In the genomic region with DNA sequence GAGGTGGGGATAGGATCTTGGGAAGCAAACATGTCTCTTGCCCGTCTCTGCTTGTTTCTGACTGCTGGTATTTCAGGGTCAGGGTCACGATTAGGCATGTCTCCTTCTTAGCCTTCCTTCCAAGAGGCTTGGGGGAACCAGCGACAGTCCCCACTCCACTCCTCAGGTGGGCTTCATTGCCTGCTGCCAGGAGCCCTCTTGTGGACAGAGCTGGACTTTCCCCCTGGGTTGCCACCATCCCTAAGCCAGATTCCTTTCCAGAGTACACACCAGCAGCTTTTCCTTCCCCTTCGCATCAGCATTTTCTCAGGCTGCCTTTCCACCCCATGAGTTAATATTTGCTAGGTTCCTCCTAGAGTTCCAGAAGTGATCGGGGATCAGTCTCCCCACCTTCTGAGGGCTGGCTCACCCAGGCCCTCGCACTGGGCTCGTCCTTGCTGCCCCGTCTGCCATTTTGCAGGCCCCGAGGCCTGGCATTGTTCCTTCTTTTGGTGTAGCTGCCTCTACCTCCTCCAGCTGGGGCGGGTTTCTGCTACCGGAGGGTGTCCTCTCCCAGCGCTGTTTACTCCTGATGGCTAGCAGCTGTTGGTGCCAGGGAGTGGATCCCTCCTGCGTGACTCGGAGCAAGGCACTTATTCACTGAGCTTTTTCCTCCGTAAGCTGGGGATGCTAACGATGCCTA, we compare ENCODE assay signal across 1 cellular context.
TF ChIP-seq lines count a peak whose summit lies in the region.

No MANE protein-coding gene starts in this region.

TF ChIP-seq in HEK293, 187 proteins besides CTCF, POLR2A, EP300 and RAD21 (continued from another document):
- TF ChIP-seq, protein P1, sequence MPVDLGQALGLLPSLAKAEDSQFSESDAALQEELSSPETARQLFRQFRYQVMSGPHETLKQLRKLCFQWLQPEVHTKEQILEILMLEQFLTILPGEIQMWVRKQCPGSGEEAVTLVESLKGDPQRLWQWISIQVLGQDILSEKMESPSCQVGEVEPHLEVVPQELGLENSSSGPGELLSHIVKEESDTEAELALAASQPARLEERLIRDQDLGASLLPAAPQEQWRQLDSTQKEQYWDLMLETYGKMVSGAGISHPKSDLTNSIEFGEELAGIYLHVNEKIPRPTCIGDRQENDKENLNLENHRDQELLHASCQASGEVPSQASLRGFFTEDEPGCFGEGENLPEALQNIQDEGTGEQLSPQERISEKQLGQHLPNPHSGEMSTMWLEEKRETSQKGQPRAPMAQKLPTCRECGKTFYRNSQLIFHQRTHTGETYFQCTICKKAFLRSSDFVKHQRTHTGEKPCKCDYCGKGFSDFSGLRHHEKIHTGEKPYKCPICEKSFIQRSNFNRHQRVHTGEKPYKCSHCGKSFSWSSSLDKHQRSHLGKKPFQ (tag by site-specific recombination; IDR thresholded peaks at IDR 0.05): no peak
- peak; percentile 99 for TF ChIP-seq ZNF561 (tag by site-specific recombination; IDR thresholded peaks at IDR 0.05; ENCODE audit: borderline replicate concordance)
- TF ChIP-seq ZNF2 (tag by site-specific recombination; IDR thresholded peaks at IDR 0.05): peak; percentile 63; the same call in 1 of the 2 replicates
- TF ChIP-seq, protein P2, sequence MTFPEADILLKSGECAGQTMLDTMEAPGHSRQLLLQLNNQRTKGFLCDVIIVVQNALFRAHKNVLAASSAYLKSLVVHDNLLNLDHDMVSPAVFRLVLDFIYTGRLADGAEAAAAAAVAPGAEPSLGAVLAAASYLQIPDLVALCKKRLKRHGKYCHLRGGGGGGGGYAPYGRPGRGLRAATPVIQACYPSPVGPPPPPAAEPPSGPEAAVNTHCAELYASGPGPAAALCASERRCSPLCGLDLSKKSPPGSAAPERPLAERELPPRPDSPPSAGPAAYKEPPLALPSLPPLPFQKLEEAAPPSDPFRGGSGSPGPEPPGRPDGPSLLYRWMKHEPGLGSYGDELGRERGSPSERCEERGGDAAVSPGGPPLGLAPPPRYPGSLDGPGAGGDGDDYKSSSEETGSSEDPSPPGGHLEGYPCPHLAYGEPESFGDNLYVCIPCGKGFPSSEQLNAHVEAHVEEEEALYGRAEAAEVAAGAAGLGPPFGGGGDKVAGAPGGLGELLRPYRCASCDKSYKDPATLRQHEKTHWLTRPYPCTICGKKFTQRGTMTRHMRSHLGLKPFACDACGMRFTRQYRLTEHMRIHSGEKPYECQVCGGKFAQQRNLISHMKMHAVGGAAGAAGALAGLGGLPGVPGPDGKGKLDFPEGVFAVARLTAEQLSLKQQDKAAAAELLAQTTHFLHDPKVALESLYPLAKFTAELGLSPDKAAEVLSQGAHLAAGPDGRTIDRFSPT (tag by site-specific recombination; IDR thresholded peaks at IDR 0.05): no peak
- no peak for TF ChIP-seq ZNF114 (tag by site-specific recombination; IDR thresholded peaks at IDR 0.05)
- TF ChIP-seq, protein P3, sequence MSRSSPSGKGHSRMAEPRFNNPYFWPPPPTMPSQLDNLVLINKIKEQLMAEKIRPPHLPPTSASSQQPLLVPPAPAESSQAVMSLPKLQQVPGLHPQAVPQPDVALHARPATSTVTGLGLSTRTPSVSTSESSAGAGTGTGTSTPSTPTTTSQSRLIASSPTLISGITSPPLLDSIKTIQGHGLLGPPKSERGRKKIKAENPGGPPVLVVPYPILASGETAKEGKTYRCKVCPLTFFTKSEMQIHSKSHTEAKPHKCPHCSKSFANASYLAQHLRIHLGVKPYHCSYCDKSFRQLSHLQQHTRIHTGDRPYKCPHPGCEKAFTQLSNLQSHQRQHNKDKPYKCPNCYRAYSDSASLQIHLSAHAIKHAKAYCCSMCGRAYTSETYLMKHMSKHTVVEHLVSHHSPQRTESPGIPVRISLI (tag by site-specific recombination; IDR thresholded peaks at IDR 0.05): no peak
- TF ChIP-seq OVOL3 (tag by site-specific recombination; IDR thresholded peaks at IDR 0.05): no peak
- TF ChIP-seq WT1 (tag by site-specific recombination; IDR thresholded peaks at IDR 0.05): no peak
- TF ChIP-seq ZNF660 (tag by site-specific recombination; IDR thresholded peaks at IDR 0.05): 0 out of 2 replicates have a peak, but pooled peaks have one; percentile 20
- no peak for TF ChIP-seq TCF7L2 (IDR thresholded peaks at IDR 0.05; ENCODE audit: borderline replicate concordance, low read depth, low read length)
- no peak for TF ChIP-seq ZNF311 (tag by site-specific recombination; IDR thresholded peaks at IDR 0.05; ENCODE audit: borderline replicate concordance)
- no peak for TF ChIP-seq SP3 (tag by site-specific recombination; IDR thresholded peaks at IDR 0.05)
- no peak for TF ChIP-seq ZNF555 (tag by site-specific recombination; conservative IDR thresholded peaks at IDR 0.05)
- TF ChIP-seq ZNF391 (tag by site-specific recombination; IDR thresholded peaks at IDR 0.05; ENCODE audit: borderline replicate concordance, low read depth): peak; percentile 54; the same call in 1 of the 2 replicates
- TF ChIP-seq ZNF174 (tag by site-specific recombination; IDR thresholded peaks at IDR 0.05): no peak
- no peak for TF ChIP-seq ZNF843 (tag by site-specific recombination; IDR thresholded peaks at IDR 0.05)
- TF ChIP-seq ZNF146 (tag by site-specific recombination; IDR thresholded peaks at IDR 0.05): peak; percentile 12; the same call in 1 of the 2 replicates
- TF ChIP-seq, protein P4, sequence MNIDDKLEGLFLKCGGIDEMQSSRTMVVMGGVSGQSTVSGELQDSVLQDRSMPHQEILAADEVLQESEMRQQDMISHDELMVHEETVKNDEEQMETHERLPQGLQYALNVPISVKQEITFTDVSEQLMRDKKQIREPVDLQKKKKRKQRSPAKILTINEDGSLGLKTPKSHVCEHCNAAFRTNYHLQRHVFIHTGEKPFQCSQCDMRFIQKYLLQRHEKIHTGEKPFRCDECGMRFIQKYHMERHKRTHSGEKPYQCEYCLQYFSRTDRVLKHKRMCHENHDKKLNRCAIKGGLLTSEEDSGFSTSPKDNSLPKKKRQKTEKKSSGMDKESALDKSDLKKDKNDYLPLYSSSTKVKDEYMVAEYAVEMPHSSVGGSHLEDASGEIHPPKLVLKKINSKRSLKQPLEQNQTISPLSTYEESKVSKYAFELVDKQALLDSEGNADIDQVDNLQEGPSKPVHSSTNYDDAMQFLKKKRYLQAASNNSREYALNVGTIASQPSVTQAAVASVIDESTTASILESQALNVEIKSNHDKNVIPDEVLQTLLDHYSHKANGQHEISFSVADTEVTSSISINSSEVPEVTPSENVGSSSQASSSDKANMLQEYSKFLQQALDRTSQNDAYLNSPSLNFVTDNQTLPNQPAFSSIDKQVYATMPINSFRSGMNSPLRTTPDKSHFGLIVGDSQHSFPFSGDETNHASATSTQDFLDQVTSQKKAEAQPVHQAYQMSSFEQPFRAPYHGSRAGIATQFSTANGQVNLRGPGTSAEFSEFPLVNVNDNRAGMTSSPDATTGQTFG (tag by site-specific recombination; IDR thresholded peaks at IDR 0.05; ENCODE audit: borderline replicate concordance): no peak
- TF ChIP-seq, protein P5, sequence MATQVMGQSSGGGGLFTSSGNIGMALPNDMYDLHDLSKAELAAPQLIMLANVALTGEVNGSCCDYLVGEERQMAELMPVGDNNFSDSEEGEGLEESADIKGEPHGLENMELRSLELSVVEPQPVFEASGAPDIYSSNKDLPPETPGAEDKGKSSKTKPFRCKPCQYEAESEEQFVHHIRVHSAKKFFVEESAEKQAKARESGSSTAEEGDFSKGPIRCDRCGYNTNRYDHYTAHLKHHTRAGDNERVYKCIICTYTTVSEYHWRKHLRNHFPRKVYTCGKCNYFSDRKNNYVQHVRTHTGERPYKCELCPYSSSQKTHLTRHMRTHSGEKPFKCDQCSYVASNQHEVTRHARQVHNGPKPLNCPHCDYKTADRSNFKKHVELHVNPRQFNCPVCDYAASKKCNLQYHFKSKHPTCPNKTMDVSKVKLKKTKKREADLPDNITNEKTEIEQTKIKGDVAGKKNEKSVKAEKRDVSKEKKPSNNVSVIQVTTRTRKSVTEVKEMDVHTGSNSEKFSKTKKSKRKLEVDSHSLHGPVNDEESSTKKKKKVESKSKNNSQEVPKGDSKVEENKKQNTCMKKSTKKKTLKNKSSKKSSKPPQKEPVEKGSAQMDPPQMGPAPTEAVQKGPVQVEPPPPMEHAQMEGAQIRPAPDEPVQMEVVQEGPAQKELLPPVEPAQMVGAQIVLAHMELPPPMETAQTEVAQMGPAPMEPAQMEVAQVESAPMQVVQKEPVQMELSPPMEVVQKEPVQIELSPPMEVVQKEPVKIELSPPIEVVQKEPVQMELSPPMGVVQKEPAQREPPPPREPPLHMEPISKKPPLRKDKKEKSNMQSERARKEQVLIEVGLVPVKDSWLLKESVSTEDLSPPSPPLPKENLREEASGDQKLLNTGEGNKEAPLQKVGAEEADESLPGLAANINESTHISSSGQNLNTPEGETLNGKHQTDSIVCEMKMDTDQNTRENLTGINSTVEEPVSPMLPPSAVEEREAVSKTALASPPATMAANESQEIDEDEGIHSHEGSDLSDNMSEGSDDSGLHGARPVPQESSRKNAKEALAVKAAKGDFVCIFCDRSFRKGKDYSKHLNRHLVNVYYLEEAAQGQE (tag by site-specific recombination; IDR thresholded peaks at IDR 0.05): no peak
- TF ChIP-seq ZNF302 (tag by site-specific recombination; IDR thresholded peaks at IDR 0.05; ENCODE audit: low read depth): no peak
- TF ChIP-seq, protein P6, sequence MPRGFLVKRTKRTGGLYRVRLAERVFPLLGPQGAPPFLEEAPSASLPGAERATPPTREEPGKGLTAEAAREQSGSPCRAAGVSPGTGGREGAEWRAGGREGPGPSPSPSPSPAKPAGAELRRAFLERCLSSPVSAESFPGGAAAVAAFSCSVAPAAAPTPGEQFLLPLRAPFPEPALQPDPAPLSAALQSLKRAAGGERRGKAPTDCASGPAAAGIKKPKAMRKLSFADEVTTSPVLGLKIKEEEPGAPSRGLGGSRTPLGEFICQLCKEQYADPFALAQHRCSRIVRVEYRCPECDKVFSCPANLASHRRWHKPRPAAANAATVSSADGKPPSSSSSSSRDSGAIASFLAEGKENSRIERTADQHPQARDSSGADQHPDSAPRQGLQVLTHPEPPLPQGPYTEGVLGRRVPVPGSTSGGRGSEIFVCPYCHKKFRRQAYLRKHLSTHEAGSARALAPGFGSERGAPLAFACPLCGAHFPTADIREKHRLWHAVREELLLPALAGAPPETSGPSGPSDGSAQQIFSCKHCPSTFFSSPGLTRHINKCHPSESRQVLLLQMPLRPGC (tag by site-specific recombination; IDR thresholded peaks at IDR 0.05): no peak
- no peak for TF ChIP-seq BCL11A (tag by site-specific recombination; IDR thresholded peaks at IDR 0.05; ENCODE audit: low read depth)
- TF ChIP-seq ZNF350 (tag by site-specific recombination; IDR thresholded peaks at IDR 0.05): no peak
- TF ChIP-seq, protein P7, sequence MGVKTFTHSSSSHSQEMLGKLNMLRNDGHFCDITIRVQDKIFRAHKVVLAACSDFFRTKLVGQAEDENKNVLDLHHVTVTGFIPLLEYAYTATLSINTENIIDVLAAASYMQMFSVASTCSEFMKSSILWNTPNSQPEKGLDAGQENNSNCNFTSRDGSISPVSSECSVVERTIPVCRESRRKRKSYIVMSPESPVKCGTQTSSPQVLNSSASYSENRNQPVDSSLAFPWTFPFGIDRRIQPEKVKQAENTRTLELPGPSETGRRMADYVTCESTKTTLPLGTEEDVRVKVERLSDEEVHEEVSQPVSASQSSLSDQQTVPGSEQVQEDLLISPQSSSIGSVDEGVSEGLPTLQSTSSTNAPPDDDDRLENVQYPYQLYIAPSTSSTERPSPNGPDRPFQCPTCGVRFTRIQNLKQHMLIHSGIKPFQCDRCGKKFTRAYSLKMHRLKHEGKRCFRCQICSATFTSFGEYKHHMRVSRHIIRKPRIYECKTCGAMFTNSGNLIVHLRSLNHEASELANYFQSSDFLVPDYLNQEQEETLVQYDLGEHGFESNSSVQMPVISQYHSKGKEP (tag by site-specific recombination; IDR thresholded peaks at IDR 0.05): no peak
- TF ChIP-seq, protein P8, sequence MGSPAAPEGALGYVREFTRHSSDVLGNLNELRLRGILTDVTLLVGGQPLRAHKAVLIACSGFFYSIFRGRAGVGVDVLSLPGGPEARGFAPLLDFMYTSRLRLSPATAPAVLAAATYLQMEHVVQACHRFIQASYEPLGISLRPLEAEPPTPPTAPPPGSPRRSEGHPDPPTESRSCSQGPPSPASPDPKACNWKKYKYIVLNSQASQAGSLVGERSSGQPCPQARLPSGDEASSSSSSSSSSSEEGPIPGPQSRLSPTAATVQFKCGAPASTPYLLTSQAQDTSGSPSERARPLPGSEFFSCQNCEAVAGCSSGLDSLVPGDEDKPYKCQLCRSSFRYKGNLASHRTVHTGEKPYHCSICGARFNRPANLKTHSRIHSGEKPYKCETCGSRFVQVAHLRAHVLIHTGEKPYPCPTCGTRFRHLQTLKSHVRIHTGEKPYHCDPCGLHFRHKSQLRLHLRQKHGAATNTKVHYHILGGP (tag by site-specific recombination; IDR thresholded peaks at IDR 0.05): no peak
- TF ChIP-seq GLI2 (tag by site-specific recombination; IDR thresholded peaks at IDR 0.05; ENCODE audit: borderline replicate concordance, low read depth): no peak
